In the genomic region with DNA sequence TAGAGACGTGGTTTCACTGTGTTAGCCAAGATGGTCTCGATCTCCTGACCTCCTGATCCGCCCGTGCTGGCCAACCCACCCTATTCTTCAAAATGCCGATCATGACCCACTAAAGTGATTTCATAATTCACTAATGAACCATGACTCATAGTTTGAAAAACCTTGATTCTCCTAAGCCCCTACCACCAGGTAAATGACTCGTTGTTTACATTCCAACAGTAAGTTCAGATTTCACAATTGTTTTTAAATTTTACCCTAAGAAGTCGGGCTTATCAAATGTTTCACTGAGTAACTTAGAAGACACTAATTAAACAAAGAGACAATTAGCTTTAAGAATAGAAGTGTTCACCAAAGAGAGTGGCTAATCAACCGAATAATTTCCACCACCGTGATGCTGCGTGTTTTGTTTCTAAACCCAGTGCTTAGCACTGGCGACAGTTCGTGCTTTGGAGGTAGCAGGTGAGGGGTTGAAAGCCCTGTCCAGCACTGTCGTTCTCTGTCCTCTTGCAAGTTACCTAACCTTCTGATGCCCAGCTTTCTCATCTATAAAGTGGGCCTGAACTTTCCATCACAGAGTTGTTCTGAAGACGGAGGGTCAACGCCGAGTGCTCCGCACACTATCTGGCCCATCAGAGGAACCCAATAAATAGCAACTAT, we compare ENCODE assay signal across 21 cellular contexts.
"Had no signal": no experiment of that assay in that cellular context is flagged by ENCODE, and none has a peak within 500 bp of the region (broad histone marks: within the 10 kb centered on the region; RNA-seq: fewer than 3 reads in every experiment).

No MANE protein-coding gene starts in this region.

- H3K27ac ChIP-seq: breast epithelium, colonic mucosa, foreskin keratinocyte, left ventricle myocardium inferior, sigmoid colon, testis had no signal

- H3K9me3 Mint-ChIP-seq: activated naive CD8-positive, alpha-beta T cell treated with anti-CD3 and anti-CD28 coated beads for 36 hours; mesothelial cell of epicardium; naive thymus-derived CD8-positive, alpha-beta T cell; stimulated activated memory B cell treated with anti-CD40 and anti-IgM and Interleukin-4, amounts not matched to agents 10 μg/mL and 1 μg/mL and 100 μg/mL, for 72 hours; type B pancreatic cell had no signal

- DNase-seq: activated CD4-positive, alpha-beta T cell treated with anti-CD3 and anti-CD28 coated beads for 4 hours; activated CD4-positive, alpha-beta T cell treated with anti-CD3 and anti-CD28 coated beads, Interleukin-2, amount 50 U/mL, for 48 hours; activated CD4-positive, CD25-positive, alpha-beta regulatory T cell; activated naive CD4-positive, alpha-beta T cell treated with Interleukin-2 at 50 U/mL for 16 hours; activated naive CD8-positive, alpha-beta T cell treated with anti-CD3 and anti-CD28 coated beads for 36 hours; activated T-cell treated with anti-CD3 and anti-CD28 coated beads, Interleukin-2, amount 50 U/mL, for 48 hours; colonic mucosa; foreskin keratinocyte; kidney glomerular epithelial cell; left ventricle myocardium inferior; naive thymus-derived CD8-positive, alpha-beta T cell; retina; sigmoid colon; stimulated activated CD4-positive, alpha-beta T cell treated with anti-CD3 and anti-CD28 coated beads, Interleukin-15, amount 100 ng/mL, for 24 hours; T-helper 17 cell; testis had no signal

- H3K36me3 Mint-ChIP-seq: activated naive CD8-positive, alpha-beta T cell treated with anti-CD3 and anti-CD28 coated beads for 36 hours; mesothelial cell of epicardium; naive thymus-derived CD8-positive, alpha-beta T cell; stimulated activated memory B cell treated with anti-CD40 and anti-IgM and Interleukin-4, amounts not matched to agents 10 μg/mL and 1 μg/mL and 100 μg/mL, for 72 hours; type B pancreatic cell had no signal

- ATAC-seq: foreskin keratinocyte; naive thymus-derived CD8-positive, alpha-beta T cell; stimulated activated memory B cell treated with anti-CD40 and anti-IgM and Interleukin-4, amounts not matched to agents 10 μg/mL and 1 μg/mL and 100 μg/mL, for 72 hours; T-helper 17 cell had no signal

- H3K27ac Mint-ChIP-seq: activated naive CD8-positive, alpha-beta T cell treated with anti-CD3 and anti-CD28 coated beads for 36 hours; mesothelial cell of epicardium; naive thymus-derived CD8-positive, alpha-beta T cell; stimulated activated memory B cell treated with anti-CD40 and anti-IgM and Interleukin-4, amounts not matched to agents 10 μg/mL and 1 μg/mL and 100 μg/mL, for 72 hours; T-helper 17 cell; type B pancreatic cell had no signal

- H3K4me3 Mint-ChIP-seq: activated naive CD8-positive, alpha-beta T cell treated with anti-CD3 and anti-CD28 coated beads for 36 hours; mesothelial cell of epicardium; naive thymus-derived CD8-positive, alpha-beta T cell; stimulated activated memory B cell treated with anti-CD40 and anti-IgM and Interleukin-4, amounts not matched to agents 10 μg/mL and 1 μg/mL and 100 μg/mL, for 72 hours; T-helper 17 cell; type B pancreatic cell had no signal

- FAIRE-seq: astrocyte had no signal

- H3K4me1 Mint-ChIP-seq: activated naive CD8-positive, alpha-beta T cell treated with anti-CD3 and anti-CD28 coated beads for 36 hours; naive thymus-derived CD8-positive, alpha-beta T cell; stimulated activated memory B cell treated with anti-CD40 and anti-IgM and Interleukin-4, amounts not matched to agents 10 μg/mL and 1 μg/mL and 100 μg/mL, for 72 hours; T-helper 17 cell had no signal
